In the genomic region with DNA sequence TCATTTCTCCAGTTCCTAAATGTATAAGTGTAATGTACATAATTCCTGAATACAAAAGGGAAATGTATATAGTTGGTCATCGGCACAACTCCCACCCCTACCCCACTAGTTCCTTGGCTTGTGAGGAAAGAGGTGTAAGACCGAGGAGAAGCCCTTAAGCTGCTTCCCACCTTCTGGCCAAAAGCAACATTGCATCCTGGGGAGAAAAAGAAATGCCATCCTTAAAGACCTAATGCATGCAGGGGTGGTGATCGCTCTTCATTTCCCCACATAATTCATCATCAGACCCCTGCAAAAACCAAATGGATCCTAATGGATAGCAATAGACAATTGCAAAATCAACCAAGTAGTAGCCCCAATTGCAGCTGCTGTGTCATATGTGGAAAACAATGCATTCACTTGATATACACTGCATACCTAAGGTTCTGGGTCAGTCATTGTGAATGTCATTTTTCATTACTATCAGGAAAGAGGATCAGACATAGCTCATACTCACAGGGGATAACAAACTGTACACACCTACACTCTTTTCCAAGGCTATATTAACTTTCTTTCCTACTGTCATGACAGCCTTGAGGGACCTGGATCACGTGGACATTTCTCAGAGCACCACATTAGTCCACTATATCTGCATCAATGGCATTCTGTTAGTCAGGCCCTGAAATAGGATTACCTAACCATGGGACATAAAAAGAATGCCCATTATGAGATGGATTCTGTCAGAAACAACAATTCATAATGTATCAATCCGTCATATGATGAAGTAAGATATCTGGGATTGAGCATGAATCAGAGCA, we compare ENCODE assay signal across 4 cellular contexts.
TF ChIP-seq lines count a peak whose summit lies in the region.

No MANE protein-coding gene starts in this region.

TF ChIP-seq in SK-N-SH, 30 proteins besides CTCF, POLR2A, EP300 and RAD21:
- no peak for TF ChIP-seq NRF1 (IDR thresholded peaks at IDR 0.05; ENCODE audit: low read depth, low read length)
- no peak for TF ChIP-seq ELF1 (IDR thresholded peaks at IDR 0.05)
- TF ChIP-seq CHD2 (IDR thresholded peaks at IDR 0.05; ENCODE audit: low read length, partially characterized antibody) = no peak
- TF ChIP-seq, protein P1, sequence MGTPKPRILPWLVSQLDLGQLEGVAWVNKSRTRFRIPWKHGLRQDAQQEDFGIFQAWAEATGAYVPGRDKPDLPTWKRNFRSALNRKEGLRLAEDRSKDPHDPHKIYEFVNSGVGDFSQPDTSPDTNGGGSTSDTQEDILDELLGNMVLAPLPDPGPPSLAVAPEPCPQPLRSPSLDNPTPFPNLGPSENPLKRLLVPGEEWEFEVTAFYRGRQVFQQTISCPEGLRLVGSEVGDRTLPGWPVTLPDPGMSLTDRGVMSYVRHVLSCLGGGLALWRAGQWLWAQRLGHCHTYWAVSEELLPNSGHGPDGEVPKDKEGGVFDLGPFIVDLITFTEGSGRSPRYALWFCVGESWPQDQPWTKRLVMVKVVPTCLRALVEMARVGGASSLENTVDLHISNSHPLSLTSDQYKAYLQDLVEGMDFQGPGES (IDR thresholded peaks at IDR 0.05; ENCODE audit: low read depth, low read length) = no peak
- no peak for TF ChIP-seq FOXM1 (IDR thresholded peaks at IDR 0.05; ENCODE audit: low read depth)
- TF ChIP-seq, protein P2, sequence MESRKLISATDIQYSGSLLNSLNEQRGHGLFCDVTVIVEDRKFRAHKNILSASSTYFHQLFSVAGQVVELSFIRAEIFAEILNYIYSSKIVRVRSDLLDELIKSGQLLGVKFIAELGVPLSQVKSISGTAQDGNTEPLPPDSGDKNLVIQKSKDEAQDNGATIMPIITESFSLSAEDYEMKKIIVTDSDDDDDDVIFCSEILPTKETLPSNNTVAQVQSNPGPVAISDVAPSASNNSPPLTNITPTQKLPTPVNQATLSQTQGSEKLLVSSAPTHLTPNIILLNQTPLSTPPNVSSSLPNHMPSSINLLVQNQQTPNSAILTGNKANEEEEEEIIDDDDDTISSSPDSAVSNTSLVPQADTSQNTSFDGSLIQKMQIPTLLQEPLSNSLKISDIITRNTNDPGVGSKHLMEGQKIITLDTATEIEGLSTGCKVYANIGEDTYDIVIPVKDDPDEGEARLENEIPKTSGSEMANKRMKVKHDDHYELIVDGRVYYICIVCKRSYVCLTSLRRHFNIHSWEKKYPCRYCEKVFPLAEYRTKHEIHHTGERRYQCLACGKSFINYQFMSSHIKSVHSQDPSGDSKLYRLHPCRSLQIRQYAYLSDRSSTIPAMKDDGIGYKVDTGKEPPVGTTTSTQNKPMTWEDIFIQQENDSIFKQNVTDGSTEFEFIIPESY (IDR thresholded peaks at IDR 0.05; ENCODE audit: borderline replicate concordance, low read depth) = no peak
- no peak for TF ChIP-seq YY1 (IDR thresholded peaks at IDR 0.05; ENCODE audit: low read depth)
- TF ChIP-seq JUND (IDR thresholded peaks at IDR 0.05) = no peak
- no peak for TF ChIP-seq RCOR1 (IDR thresholded peaks at IDR 0.05; ENCODE audit: low read length)
- TF ChIP-seq TAF1 (IDR thresholded peaks at IDR 0.05; ENCODE audit: borderline replicate concordance, low read depth, low read length) = no peak
- no peak for TF ChIP-seq EZH2phosphoT487 (IDR thresholded peaks at IDR 0.05; ENCODE audit: borderline replicate concordance, low read depth)
- no peak for TF ChIP-seq FOXJ3 (CRISPR knock-in tag; IDR thresholded peaks at IDR 0.05)

TF ChIP-seq in SK-N-SH treated with all-trans-retinoic acid at 6 μM for 48 hours, 23 proteins besides CTCF, POLR2A, EP300 and RAD21 (continues in another document):
- TF ChIP-seq TCF4 (CRISPR knock-in tag; IDR thresholded peaks at IDR 0.05; ENCODE audit: borderline replicate concordance) (no peak), TOX (CRISPR knock-in tag; IDR thresholded peaks at IDR 0.05; ENCODE audit: borderline replicate concordance) (no peak), ZFP3 (CRISPR knock-in tag; IDR thresholded peaks at IDR 0.05) (no peak), ISL1 (CRISPR knock-in tag; IDR thresholded peaks at IDR 0.05) (no peak), ZNF70 (CRISPR knock-in tag; IDR thresholded peaks at IDR 0.05) (no peak), ZFP30 (CRISPR knock-in tag; IDR thresholded peaks at IDR 0.05) (no peak), ZC3H10 (CRISPR knock-in tag; IDR thresholded peaks at IDR 0.05) (no peak), RARB (CRISPR knock-in tag; IDR thresholded peaks at IDR 0.05) (no peak), CSDC2 (CRISPR knock-in tag; IDR thresholded peaks at IDR 0.05) (no peak), ZNF565 (CRISPR knock-in tag; conservative IDR thresholded peaks at IDR 0.05; ENCODE audit: low read depth) (no peak), ESRRG (CRISPR knock-in tag; IDR thresholded peaks at IDR 0.05) (no peak)
- TF ChIP-seq, protein P3, sequence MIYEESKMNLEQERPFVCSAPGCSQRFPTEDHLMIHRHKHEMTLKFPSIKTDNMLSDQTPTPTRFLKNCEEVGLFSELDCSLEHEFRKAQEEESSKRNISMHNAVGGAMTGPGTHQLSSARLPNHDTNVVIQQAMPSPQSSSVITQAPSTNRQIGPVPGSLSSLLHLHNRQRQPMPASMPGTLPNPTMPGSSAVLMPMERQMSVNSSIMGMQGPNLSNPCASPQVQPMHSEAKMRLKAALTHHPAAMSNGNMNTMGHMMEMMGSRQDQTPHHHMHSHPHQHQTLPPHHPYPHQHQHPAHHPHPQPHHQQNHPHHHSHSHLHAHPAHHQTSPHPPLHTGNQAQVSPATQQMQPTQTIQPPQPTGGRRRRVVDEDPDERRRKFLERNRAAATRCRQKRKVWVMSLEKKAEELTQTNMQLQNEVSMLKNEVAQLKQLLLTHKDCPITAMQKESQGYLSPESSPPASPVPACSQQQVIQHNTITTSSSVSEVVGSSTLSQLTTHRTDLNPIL (CRISPR knock-in tag; IDR thresholded peaks at IDR 0.05; ENCODE audit: low read depth) = no peak
- TF ChIP-seq, protein P4, sequence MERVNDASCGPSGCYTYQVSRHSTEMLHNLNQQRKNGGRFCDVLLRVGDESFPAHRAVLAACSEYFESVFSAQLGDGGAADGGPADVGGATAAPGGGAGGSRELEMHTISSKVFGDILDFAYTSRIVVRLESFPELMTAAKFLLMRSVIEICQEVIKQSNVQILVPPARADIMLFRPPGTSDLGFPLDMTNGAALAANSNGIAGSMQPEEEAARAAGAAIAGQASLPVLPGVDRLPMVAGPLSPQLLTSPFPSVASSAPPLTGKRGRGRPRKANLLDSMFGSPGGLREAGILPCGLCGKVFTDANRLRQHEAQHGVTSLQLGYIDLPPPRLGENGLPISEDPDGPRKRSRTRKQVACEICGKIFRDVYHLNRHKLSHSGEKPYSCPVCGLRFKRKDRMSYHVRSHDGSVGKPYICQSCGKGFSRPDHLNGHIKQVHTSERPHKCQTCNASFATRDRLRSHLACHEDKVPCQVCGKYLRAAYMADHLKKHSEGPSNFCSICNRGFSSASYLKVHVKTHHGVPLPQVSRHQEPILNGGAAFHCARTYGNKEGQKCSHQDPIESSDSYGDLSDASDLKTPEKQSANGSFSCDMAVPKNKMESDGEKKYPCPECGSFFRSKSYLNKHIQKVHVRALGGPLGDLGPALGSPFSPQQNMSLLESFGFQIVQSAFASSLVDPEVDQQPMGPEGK (CRISPR knock-in tag; IDR thresholded peaks at IDR 0.05; ENCODE audit: borderline replicate concordance) = no peak

TF ChIP-seq in K562, 482 proteins besides CTCF, POLR2A, EP300 and RAD21:
- TF ChIP-seq HDAC1 (IDR thresholded peaks at IDR 0.05) (no peak), NR3C1 (CRISPR knock-in tag; IDR thresholded peaks at IDR 0.05) (no peak), GABPB2 (CRISPR knock-in tag; conservative IDR thresholded peaks at IDR 0.05) (no peak), NFYB (IDR thresholded peaks at IDR 0.05; ENCODE audit: extremely low read depth, insufficient read length) (no peak), POLR3A (IDR thresholded peaks at IDR 0.05; ENCODE audit: borderline replicate concordance, extremely low read depth, insufficient read depth, insufficient read length) (no peak), SMARCE1 (IDR thresholded peaks at IDR 0.05) (no peak), KLF1 (tag; IDR thresholded peaks at IDR 0.05) (no peak)
- TF ChIP-seq, protein P5, sequence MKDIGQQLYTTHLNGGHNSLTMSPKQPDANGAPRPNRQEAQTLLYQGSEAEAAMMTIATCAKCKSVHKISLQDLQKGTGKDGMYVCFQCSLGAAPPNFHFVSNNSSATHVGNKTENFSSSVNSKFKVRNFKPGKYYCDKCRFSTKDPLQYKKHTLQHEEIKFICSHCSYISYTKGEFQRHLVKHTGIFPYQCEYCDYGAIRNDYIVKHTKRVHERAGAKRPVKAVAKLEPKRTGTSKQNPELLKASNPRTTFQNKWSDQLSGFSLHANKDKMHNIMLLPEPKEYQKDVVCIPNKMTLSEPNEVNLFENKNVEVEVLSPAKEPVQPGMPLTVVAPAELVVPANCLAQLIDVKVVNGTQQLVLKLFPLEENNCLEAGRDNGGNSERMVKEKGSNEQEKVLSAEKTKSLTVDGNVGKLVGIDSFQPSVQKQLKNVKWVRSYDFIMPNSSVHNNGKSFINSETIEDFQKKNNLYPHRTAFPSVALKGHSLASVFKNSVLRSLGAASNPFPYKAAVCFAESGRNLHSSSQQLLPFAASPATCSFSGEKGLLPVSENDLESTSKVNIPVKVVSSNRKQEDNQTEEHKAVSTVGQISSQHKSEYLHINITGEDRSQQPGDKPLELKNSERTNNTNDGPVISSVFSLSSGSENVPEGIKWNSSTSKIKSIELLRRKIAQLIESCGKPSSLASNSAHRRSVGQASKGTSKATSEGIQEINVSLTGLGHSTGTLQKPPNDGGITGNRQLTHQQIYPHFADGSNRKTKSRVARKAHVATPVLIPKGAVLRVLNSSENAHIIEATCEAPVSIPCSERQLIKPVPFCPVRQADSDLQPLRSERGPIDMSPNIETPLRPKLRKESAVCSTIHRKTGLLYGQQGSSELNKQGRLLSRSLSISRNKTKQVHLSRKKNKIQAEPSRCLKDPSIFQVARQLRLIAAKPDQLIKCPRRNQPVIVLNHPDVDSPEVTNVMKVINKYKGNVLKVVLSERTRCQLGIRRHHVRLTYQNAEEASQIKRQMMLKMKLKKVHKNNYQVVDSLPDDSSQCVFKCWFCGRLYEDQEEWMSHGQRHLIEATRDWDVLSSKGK (CRISPR knock-in tag; IDR thresholded peaks at IDR 0.05) = no peak
- TF ChIP-seq, protein P6, sequence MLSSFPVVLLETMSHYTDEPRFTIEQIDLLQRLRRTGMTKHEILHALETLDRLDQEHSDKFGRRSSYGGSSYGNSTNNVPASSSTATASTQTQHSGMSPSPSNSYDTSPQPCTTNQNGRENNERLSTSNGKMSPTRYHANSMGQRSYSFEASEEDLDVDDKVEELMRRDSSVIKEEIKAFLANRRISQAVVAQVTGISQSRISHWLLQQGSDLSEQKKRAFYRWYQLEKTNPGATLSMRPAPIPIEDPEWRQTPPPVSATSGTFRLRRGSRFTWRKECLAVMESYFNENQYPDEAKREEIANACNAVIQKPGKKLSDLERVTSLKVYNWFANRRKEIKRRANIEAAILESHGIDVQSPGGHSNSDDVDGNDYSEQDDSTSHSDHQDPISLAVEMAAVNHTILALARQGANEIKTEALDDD (IDR thresholded peaks at IDR 0.05) = no peak
- TF ChIP-seq, protein P7, sequence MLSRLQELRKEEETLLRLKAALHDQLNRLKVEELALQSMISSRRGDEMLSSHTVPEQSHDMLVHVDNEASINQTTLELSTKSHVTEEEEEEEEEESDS (CRISPR knock-in tag; IDR thresholded peaks at IDR 0.05) = no peak

TF ChIP-seq in HepG2, 621 proteins besides CTCF, POLR2A, EP300 and RAD21:
- TF ChIP-seq MAZ (IDR thresholded peaks at IDR 0.05; ENCODE audit: borderline replicate concordance, low read depth, low read length) (no peak), MAZ (CRISPR knock-in tag; IDR thresholded peaks at IDR 0.05; ENCODE audit: low read depth) (no peak), ZNF749 (CRISPR knock-in tag; IDR thresholded peaks at IDR 0.05; ENCODE audit: borderline replicate concordance) (no peak), ZNF354B (CRISPR knock-in tag; IDR thresholded peaks at IDR 0.05) (no peak), DNMT1 (CRISPR knock-in tag; IDR thresholded peaks at IDR 0.05) (no peak), ZNF777 (CRISPR knock-in tag; IDR thresholded peaks at IDR 0.05) (no peak), PTBP1 (IDR thresholded peaks at IDR 0.05; ENCODE audit: low read depth, low read length, poor library complexity, severe bottlenecking) (no peak), ZBTB7B (CRISPR knock-in tag; IDR thresholded peaks at IDR 0.05) (no peak), ZNF556 (CRISPR knock-in tag; IDR thresholded peaks at IDR 0.05; ENCODE audit: borderline replicate concordance) (no peak), GATAD2A (CRISPR knock-in tag; IDR thresholded peaks at IDR 0.05) (no peak)
- TF ChIP-seq, protein P8, sequence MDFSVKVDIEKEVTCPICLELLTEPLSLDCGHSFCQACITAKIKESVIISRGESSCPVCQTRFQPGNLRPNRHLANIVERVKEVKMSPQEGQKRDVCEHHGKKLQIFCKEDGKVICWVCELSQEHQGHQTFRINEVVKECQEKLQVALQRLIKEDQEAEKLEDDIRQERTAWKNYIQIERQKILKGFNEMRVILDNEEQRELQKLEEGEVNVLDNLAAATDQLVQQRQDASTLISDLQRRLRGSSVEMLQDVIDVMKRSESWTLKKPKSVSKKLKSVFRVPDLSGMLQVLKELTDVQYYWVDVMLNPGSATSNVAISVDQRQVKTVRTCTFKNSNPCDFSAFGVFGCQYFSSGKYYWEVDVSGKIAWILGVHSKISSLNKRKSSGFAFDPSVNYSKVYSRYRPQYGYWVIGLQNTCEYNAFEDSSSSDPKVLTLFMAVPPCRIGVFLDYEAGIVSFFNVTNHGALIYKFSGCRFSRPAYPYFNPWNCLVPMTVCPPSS (IDR thresholded peaks at IDR 0.05) = no peak
